ENCODE assay signal across 11 cellular contexts in the genomic region with DNA sequence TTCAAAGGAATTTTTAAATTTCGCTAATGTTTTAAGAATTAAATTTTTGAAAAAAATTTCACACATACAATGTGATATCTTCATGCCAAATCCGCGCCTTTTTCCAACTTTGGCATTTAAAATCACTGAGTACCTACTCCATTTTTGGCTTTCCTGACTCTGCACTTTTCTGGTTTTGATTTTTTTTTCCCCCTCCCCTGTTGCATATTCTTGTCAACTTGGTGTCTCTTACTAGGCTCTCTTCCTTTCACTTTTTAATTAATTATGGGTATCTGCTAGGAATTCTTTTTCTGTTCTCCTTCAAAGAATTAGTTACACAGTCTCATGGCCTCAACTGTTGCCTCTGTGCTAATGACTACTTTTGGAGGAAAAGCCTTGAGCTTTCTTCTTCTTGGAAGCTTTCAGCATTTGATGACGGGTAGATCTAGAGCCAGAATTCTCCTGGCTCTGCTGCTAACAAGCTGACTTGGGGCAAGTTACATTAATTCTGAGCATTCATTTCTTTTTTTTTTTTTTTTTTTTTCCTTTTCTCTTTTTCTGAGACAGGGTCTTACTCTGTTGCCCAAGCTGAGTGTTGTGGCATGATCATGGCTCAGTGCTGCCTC. TPM values are rescaled to one million over a fixed set of nuclear protein-coding genes. Genes with fewer than 3 reads are reported as not detected.
A peak's percentile ranks its signal among the peaks of the same experiment; 100 is the strongest.
DNase-seq lines count a peak whose midpoint lies in the region; ATAC-seq and TF ChIP-seq lines count a peak whose summit lies in the region.
"Had no signal": no experiment of that assay in that cellular context is flagged by ENCODE, and none has a peak within 500 bp of the region (broad histone marks: within the 10 kb centered on the region; RNA-seq: fewer than 3 reads in every experiment).

No MANE protein-coding gene starts in this region.

- DNase-seq in activated CD4-positive, alpha-beta T cell treated with anti-CD3 and anti-CD28 coated beads, Interleukin-2, amount 10 ng/mL, durations not matched to agents 24 days and 14 days = no peak
- no peak for DNase-seq in activated CD4-positive, alpha-beta T cell treated with anti-CD3 and anti-CD28 coated beads for 1 hour
- DNase-seq in PC-3 (no peak), gastrocnemius medialis (no peak), iPS-NIHi7 (ENCODE audit: extremely low spot score) (no peak)
- DNase-seq: head of caudate nucleus; stimulated activated CD4-positive, alpha-beta T cell treated with anti-CD3 and anti-CD28 coated beads, Interleukin-2, amount 100 ng/mL, for 24 hours had no signal

- H3K9me3 Mint-ChIP-seq in activated CD4-positive, alpha-beta T cell treated with anti-CD3 and anti-CD28 coated beads, Interleukin-2, amount 10 ng/mL, durations not matched to agents 24 days and 14 days = peaks cover 2% of the 10 kb centered on the region
- H3K9me3 Mint-ChIP-seq: dendritic cell treated with granulocyte-macrophage colony-stimulating factor and Interleukin-4, amounts not matched to agents 40 ng/mL and 50 ng/mL, for 4 days had no signal

- H3K36me3 Mint-ChIP-seq in activated CD4-positive, alpha-beta T cell treated with anti-CD3 and anti-CD28 coated beads, Interleukin-2, amount 10 ng/mL, durations not matched to agents 24 days and 14 days (ENCODE audit: low read depth) = peaks cover 15% of the 10 kb centered on the region

- no peak for TF ChIP-seq EP300 in gastroesophageal sphincter (IDR thresholded peaks at IDR 0.05)

- H3K9me2 ChIP-seq in PC-3 (replicated peaks; ENCODE audit: low read length) = no peaks in the 10 kb centered on the region

- no peak overlapping the region for H2AFZ ChIP-seq in PC-3 (ENCODE audit: low read length)

- WGBS in gastroesophageal sphincter (ENCODE audit: low coverage in 1 of 2), 2 donors = 53 to 73% methylated on average over 4 of the region's 4 CpGs

- H3K4me2 ChIP-seq in PC-3 (ENCODE audit: low read length) = peak overlapping the region; percentile 97

- CTCF ChIA-PET in PC-3 (lab: Charles Lee) = no interaction called here

- no peak overlapping the region for H3K9ac ChIP-seq in PC-3 (ENCODE audit: low read length)

- POLR2A ChIA-PET in PC-3 (lab: Charles Lee; ENCODE audit: unreplicated experiment) = no interaction called here

- H3K4me1 Mint-ChIP-seq in activated CD4-positive, alpha-beta T cell treated with anti-CD3 and anti-CD28 coated beads, Interleukin-2, amount 10 ng/mL, durations not matched to agents 24 days and 14 days = peaks cover 15% of the 10 kb centered on the region

- H3K4me3 Mint-ChIP-seq in activated CD4-positive, alpha-beta T cell treated with anti-CD3 and anti-CD28 coated beads, Interleukin-2, amount 10 ng/mL, durations not matched to agents 24 days and 14 days = peak overlapping the region; percentile 20
- H3K4me3 Mint-ChIP-seq: dendritic cell treated with granulocyte-macrophage colony-stimulating factor and Interleukin-4, amounts not matched to agents 40 ng/mL and 50 ng/mL, for 4 days had no signal

- ATAC-seq in PC-3 (no peak), gastroesophageal sphincter (no peak), gastrocnemius medialis (no peak), HG03457 (IDR thresholded peaks at IDR 0.05; ENCODE audit: unreplicated experiment) (no peak), HG03354 (IDR thresholded peaks at IDR 0.05; ENCODE audit: poor library complexity, severe bottlenecking, unreplicated experiment) (no peak)

- H3F3A ChIP-seq in PC-3 (ENCODE audit: low read length, unreplicated experiment) = no peaks in the 10 kb centered on the region

- peak overlapping the region; percentile 98 for H3K4me3 ChIP-seq in PC-3 (ENCODE audit: low read length)
- H3K4me3 ChIP-seq in gastroesophageal sphincter = peak overlapping the region; percentile 72 to 83
- H3K4me3 ChIP-seq in gastrocnemius medialis = peak overlapping the region; percentile 79 to 89 (median 86)

- in situ Hi-C loops in gastrocnemius medialis (cut with MboI; ENCODE audit: low sequenced_read_pairs in 4 of 4) = no loop called here

- intact Hi-C loops in activated CD4-positive, alpha-beta T cell treated with anti-CD3 and anti-CD28 coated beads, Interleukin-2, amount 10 ng/mL, durations not matched to agents 24 days and 14 days (cut with micrococcal nuclease) = loop anchor here (2.0 kb wide), 3 partner anchors 43 to 281 kb away; partner anchors contain the start of genes SASS6 and TRMT13
- intact Hi-C loops in PC-3 (cut with micrococcal nuclease) (loop anchor here (2.0 kb wide), 2 partner anchors 119 to 187 kb away; a partner anchor contains a TSS), gastrocnemius medialis (cut with DNase I; ENCODE audit: low total_unique reads) (loop anchor here (2.0 kb wide), 1 partner anchor 43 kb away; no protein-coding TSS in a partner anchor)

- no peak overlapping the region for H3K27ac ChIP-seq in PC-3 (ENCODE audit: low read length)
- peak overlapping the region in 3 of 4 donors; percentile 54 to 95 (median 93) for H3K27ac ChIP-seq in gastroesophageal sphincter
- H3K27ac ChIP-seq in gastrocnemius medialis = peak overlapping the region; percentile 94 to 95 (median 94)

- H3K9me3 ChIP-seq in PC-3 (ENCODE audit: low read length) (no peaks in the 10 kb centered on the region), gastroesophageal sphincter (no peaks in the 10 kb centered on the region), gastrocnemius medialis (no peaks in the 10 kb centered on the region)

- peaks cover 13% of the 10 kb centered on the region for H3K79me2 ChIP-seq in PC-3 (ENCODE audit: low read length)

- 0 out of 2 replicates have a peak, but pooled peaks cover 3% of the 10 kb centered on the region for H3K36me3 ChIP-seq in PC-3 (ENCODE audit: low read depth, low read length)
- peaks cover 0 to 24% of the 10 kb centered on the region in 2 donors for H3K36me3 ChIP-seq in gastroesophageal sphincter
- peaks cover 0 to 19% of the 10 kb centered on the region in 2 donors for H3K36me3 ChIP-seq in gastrocnemius medialis

- no peaks in the 10 kb centered on the region for H4K20me1 ChIP-seq in PC-3 (ENCODE audit: low read length)

- H3K27me3 ChIP-seq in PC-3 (ENCODE audit: low read length) (no peaks in the 10 kb centered on the region), gastroesophageal sphincter (no peaks in the 10 kb centered on the region), gastrocnemius medialis (no peaks in the 10 kb centered on the region)

- TF ChIP-seq CTCF in PC-3 (conservative IDR thresholded peaks at IDR 0.05; ENCODE audit: low read depth, low read length) (no peak), gastroesophageal sphincter (IDR thresholded peaks at IDR 0.05) (no peak), gastrocnemius medialis (IDR thresholded peaks at IDR 0.05 in 4 of 5, conservative IDR thresholded peaks at IDR 0.05 in 1 of 5) (no peak)

- no peak overlapping the region for H3K27ac Mint-ChIP-seq in activated CD4-positive, alpha-beta T cell treated with anti-CD3 and anti-CD28 coated beads, Interleukin-2, amount 10 ng/mL, durations not matched to agents 24 days and 14 days
- H3K27ac Mint-ChIP-seq: dendritic cell treated with granulocyte-macrophage colony-stimulating factor and Interleukin-4, amounts not matched to agents 40 ng/mL and 50 ng/mL, for 4 days had no signal

- BruUV-seq in PC-3 (replicated peaks; lab: Mats Ljungman, UMichigan) = no TSS peak

- H3K27me3 Mint-ChIP-seq in activated CD4-positive, alpha-beta T cell treated with anti-CD3 and anti-CD28 coated beads, Interleukin-2, amount 10 ng/mL, durations not matched to agents 24 days and 14 days = no peaks in the 10 kb centered on the region
- H3K27me3 Mint-ChIP-seq: dendritic cell treated with granulocyte-macrophage colony-stimulating factor and Interleukin-4, amounts not matched to agents 40 ng/mL and 50 ng/mL, for 4 days had no signal

- peaks cover 17% of the 10 kb centered on the region; the same call in 1 of the 2 replicates for H3K4me1 ChIP-seq in PC-3 (ENCODE audit: insufficient read depth, low read length)
- H3K4me1 ChIP-seq in gastroesophageal sphincter = peaks cover 7 to 60% (median 11%) of the 10 kb centered on the region in 3 donors
- peaks cover 55 to 61% of the 10 kb centered on the region in 2 donors for H3K4me1 ChIP-seq in gastrocnemius medialis

- no peak for TF ChIP-seq POLR2A in gastroesophageal sphincter (IDR thresholded peaks at IDR 0.05)
- no peak for TF ChIP-seq POLR2A in gastrocnemius medialis (IDR thresholded peaks at IDR 0.05)

RNA-seq across cellular contexts. Expression of gene AGL, which starts 1.8 kb away (rescaled TPM):
- 12.9 and 13.7 TPM in 2 replicates for total RNA-seq in activated CD4-positive, alpha-beta T cell treated with anti-CD3 and anti-CD28 coated beads, Interleukin-2, amount 10 ng/mL, durations not matched to agents 24 days and 14 days
- total RNA-seq in PC-3 (2014; rRNA removed) (8.7 and 9.8 TPM in 2 replicates), gastroesophageal sphincter (100 to 1,000 TPM in 3 of 4 donors, 10 to 100 TPM in 1; 62.9 to 131 (median 119) TPM), gastrocnemius medialis (100 to 1,000 TPM in 2 of 4 donors, 10 to 100 TPM in 2; 49.3 to 143 (median 103) TPM)
